Comparison of ENCODE assay signal across 8 cellular contexts in genomic region chr10:72335394-72336258, GRCh38. TPM values are rescaled to one million over a fixed set of nuclear protein-coding genes. Genes with fewer than 3 reads are reported as not detected.
DNase-seq lines count a peak whose midpoint lies in the region; ATAC-seq and TF ChIP-seq lines count a peak whose summit lies in the region.

No MANE protein-coding gene starts in this region.

- TF ChIP-seq CTCF in esophagus squamous epithelium (IDR thresholded peaks at IDR 0.05), result no peak

- no peaks in the 10 kb centered on the region for H3K27me3 ChIP-seq in esophagus squamous epithelium

- TF ChIP-seq POLR2A in esophagus squamous epithelium (IDR thresholded peaks at IDR 0.05), result no peak

- peak; percentile 43 for DNase-seq in activated naive CD4-positive, alpha-beta T cell treated with Interleukin-2 at 50 U/mL for 16 hours
- DNase-seq in activated naive CD4-positive, alpha-beta T cell (lab: John Stamatoyannopoulos, UW), result no peak
- DNase-seq in T-helper 22 cell (ENCODE audit: low read depth), result peak; percentile 34
- DNase-seq in esophagus squamous epithelium (lab: John Stamatoyannopoulos, UW), result peak; percentile 42
- DNase-seq in posterior vena cava (ENCODE audit: low spot score), result peak; percentile 92
- no peak for DNase-seq in HuH-7 (ENCODE audit: low spot score)
- no peak for DNase-seq in NCI-H146 (lab: John Stamatoyannopoulos, UW)

- H3K36me3 ChIP-seq in esophagus squamous epithelium, result peaks cover 10 to 76% (median 10%) of the 10 kb centered on the region in 3 donors

- peaks cover 58 to 82% (median 67%) of the 10 kb centered on the region in 3 donors for H3K4me1 ChIP-seq in esophagus squamous epithelium

- intact Hi-C loops in esophagus squamous epithelium (cut with DNase I), result loop anchor here (2.0 to 10.0 kb wide), 2 partner anchors 59 to 91 kb away; no protein-coding TSS in a partner anchor
- intact Hi-C loops in posterior vena cava (cut with DNase I), result loop anchor here (5.0 to 10.0 kb wide), 5 partner anchors 111 to 381 kb away; partner anchors contain the start of genes ANAPC16 (in 1 of the 2), ASCC1 (in 1 of the 2) and CHST3 (in 1 of the 2)

- ATAC-seq in HG03135 (IDR thresholded peaks at IDR 0.05; ENCODE audit: unreplicated experiment), result peak; percentile 32

- H3K9me3 ChIP-seq in esophagus squamous epithelium, result no peaks in the 10 kb centered on the region

- H3K27ac ChIP-seq in esophagus squamous epithelium, result peak overlapping the region; percentile 86 to 94 (median 93)

- 48 to 80% methylated on average over 2 to 7 of the region's 20 CpGs for WGBS in esophagus squamous epithelium, 2 donors

- peak overlapping the region in 2 of 4 donors; percentile 1 to 39 for H3K4me3 ChIP-seq in esophagus squamous epithelium

RNA-seq across cellular contexts. Expression of gene DNAJB12, which starts 19.1 kb away (rescaled TPM):
- total RNA-seq in esophagus squamous epithelium (10 to 100 TPM; 22.7 to 34.0 (median 23.8) TPM), posterior vena cava (10 to 100 TPM; 25.3 to 26.4 TPM)

Comparison
In these comparisons a context has a peak if more than half of its experiments do, and no peak if none do; other contexts are left out.
1. DNase-seq: peak in activated naive CD4-positive, alpha-beta T cell treated with Interleukin-2 at 50 U/mL for 16 hours (single experiment), T-helper 22 cell (single experiment), esophagus squamous epithelium (single experiment) and posterior vena cava (single experiment); none in activated naive CD4-positive, alpha-beta T cell (0 of 4), HuH-7 (single experiment) and NCI-H146 (single experiment).